ENCODE assay signal across 8 cellular contexts in the genomic region with DNA sequence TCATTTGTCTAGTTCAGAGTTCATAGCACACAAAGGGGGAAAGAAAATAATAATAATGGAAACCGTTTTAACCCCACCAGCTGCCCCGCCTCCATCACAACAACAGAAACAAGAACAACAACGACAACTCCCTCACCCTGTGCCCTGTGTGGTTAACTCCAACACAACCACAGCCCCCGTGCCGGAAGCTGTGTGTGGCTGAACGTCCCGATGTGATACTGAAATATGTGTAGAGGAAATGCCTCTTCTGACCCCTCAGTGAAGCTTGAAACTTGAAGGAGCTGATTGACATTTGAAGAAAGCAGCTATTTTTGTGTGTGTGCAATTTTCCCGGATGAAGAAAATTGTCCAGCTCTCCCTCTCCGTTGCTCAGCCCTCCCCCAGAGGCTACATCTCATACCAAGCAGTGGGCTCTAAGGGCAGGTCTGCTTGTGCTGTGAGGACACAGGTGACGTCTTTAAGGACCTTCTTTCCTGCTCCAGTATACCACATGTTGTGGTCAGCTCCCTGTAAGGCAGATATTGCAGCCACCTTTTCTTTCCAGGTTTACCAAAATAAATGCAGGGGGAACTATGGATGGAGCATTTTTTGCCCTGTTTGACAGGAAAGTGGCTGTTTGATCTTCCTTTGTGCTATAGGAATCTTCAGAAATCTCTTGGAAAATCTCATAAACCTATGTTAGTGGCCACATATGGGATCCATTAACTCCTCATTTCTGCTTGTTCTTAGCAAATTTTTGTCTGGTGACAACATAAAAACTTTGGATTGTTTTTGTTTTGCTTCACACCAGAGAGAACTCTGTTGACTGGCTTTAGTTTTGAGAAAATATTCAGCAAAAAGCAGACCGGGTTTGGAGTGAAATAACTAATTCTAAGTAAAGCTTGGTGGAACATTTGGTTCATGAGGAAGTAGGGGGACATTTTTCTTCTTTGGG.
A peak's percentile ranks its signal among the peaks of the same experiment; 100 is the strongest.
DNase-seq lines count a peak whose midpoint lies in the region; ATAC-seq and TF ChIP-seq lines count a peak whose summit lies in the region.

No MANE protein-coding gene starts in this region.

- TF ChIP-seq POLR2A in transverse colon (IDR thresholded peaks at IDR 0.05) = no peak

- no peaks in the 10 kb centered on the region for H3K9me3 ChIP-seq in OCI-LY3 (ENCODE audit: insufficient read depth, low read length)
- H3K9me3 ChIP-seq in transverse colon = no peaks in the 10 kb centered on the region

- H3K4me3 Mint-ChIP-seq in GM23338 = no peak overlapping the region
- H3K4me3 Mint-ChIP-seq in naive thymus-derived CD8-positive, alpha-beta T cell = peak overlapping the region; percentile 55 to 85 (median 76)
- H3K4me3 Mint-ChIP-seq in endothelial cell (ENCODE audit: unreplicated experiment) = no peak overlapping the region

- no peaks in the 10 kb centered on the region; the same call in 1 of the 2 replicates for H3F3A ChIP-seq in GM23338 (replicated peaks; ENCODE audit: low read depth)

- H3K9ac ChIP-seq in OCI-LY3 (ENCODE audit: low read length) = peak overlapping the region; percentile 36

- no peak for ATAC-seq in GM23338
- peak; percentile 74 to 88 for ATAC-seq in naive thymus-derived CD8-positive, alpha-beta T cell

- H3K27ac ChIP-seq in GM23338 (ENCODE audit: low read depth) = no peak overlapping the region
- H3K27ac ChIP-seq in OCI-LY3 (ENCODE audit: low read length) = no peak overlapping the region
- H3K27ac ChIP-seq in transverse colon = peak overlapping the region in 2 of 4 donors; percentile 8 to 22

- peaks cover 6% of the 10 kb centered on the region for H3K27me3 Mint-ChIP-seq in GM23338 (ENCODE audit: insufficient read depth, low read depth, poor library complexity)
- peaks cover 0 to 2% (median 0%) of the 10 kb centered on the region in 5 donors for H3K27me3 Mint-ChIP-seq in naive thymus-derived CD8-positive, alpha-beta T cell
- no peaks in the 10 kb centered on the region for H3K27me3 Mint-ChIP-seq in endothelial cell (ENCODE audit: unreplicated experiment)

- TF ChIP-seq EP300 in transverse colon (IDR thresholded peaks at IDR 0.05; ENCODE audit: low read depth) = no peak

- H3K4me1 Mint-ChIP-seq in GM23338 = peaks cover 28% of the 10 kb centered on the region
- peaks cover 27 to 54% (median 47%) of the 10 kb centered on the region in 4 donors for H3K4me1 Mint-ChIP-seq in naive thymus-derived CD8-positive, alpha-beta T cell
- H3K4me1 Mint-ChIP-seq in endothelial cell (ENCODE audit: unreplicated experiment) = peaks cover 56% of the 10 kb centered on the region

- H3K36me3 Mint-ChIP-seq in GM23338 (ENCODE audit: low read depth) (no peaks in the 10 kb centered on the region), endothelial cell (ENCODE audit: low read depth, unreplicated experiment) (no peaks in the 10 kb centered on the region)
- H3K36me3 Mint-ChIP-seq in naive thymus-derived CD8-positive, alpha-beta T cell = no peaks in the 10 kb centered on the region

- H3K27me3 ChIP-seq in GM23338 (ENCODE audit: insufficient read depth) (no peaks in the 10 kb centered on the region), OCI-LY3 (ENCODE audit: low read depth, low read length) (no peaks in the 10 kb centered on the region), transverse colon (no peaks in the 10 kb centered on the region)

- H4K20me1 ChIP-seq in GM23338 (replicated peaks; ENCODE audit: insufficient read depth) (no peaks in the 10 kb centered on the region), OCI-LY3 (ENCODE audit: insufficient read depth, low read length) (no peaks in the 10 kb centered on the region)

- H3K4me1 ChIP-seq in GM23338 (ENCODE audit: insufficient read depth) (peaks cover 14% of the 10 kb centered on the region), OCI-LY3 (ENCODE audit: low read length) (peaks cover 40% of the 10 kb centered on the region), transverse colon (peaks cover 8 to 50% (median 14%) of the 10 kb centered on the region in 4 donors)

- H3K36me3 ChIP-seq in GM23338 (ENCODE audit: insufficient read depth) = no peaks in the 10 kb centered on the region
- H3K36me3 ChIP-seq in OCI-LY3 (replicated peaks; ENCODE audit: low read depth, low read length) = no peaks in the 10 kb centered on the region
- H3K36me3 ChIP-seq in transverse colon = no peaks in the 10 kb centered on the region

- intact Hi-C loops in transverse colon (cut with DNase I; ENCODE audit: low total_unique reads) = no loop called here

- H3K9me2 ChIP-seq in GM23338 (ENCODE audit: insufficient read depth) = no peaks in the 10 kb centered on the region

- H3K4me3 ChIP-seq in GM23338 (no peak overlapping the region), OCI-LY3 (ENCODE audit: low read length) (peak overlapping the region; percentile 50), transverse colon (no peak overlapping the region)

- no peak overlapping the region; the same call in 1 of the 2 replicates for H3K27ac Mint-ChIP-seq in GM23338
- H3K27ac Mint-ChIP-seq in naive thymus-derived CD8-positive, alpha-beta T cell = peak overlapping the region in 9 of 10 donors; percentile 1 to 68 (median 27)
- no peak overlapping the region for H3K27ac Mint-ChIP-seq in endothelial cell (ENCODE audit: unreplicated experiment)

- WGBS in transverse colon (ENCODE audit: low coverage in 1 of 2), 2 donors = 54 to 60% methylated on average over 4 to 11 of the region's 11 CpGs

- H3K9me3 Mint-ChIP-seq in GM23338 (no peaks in the 10 kb centered on the region), endothelial cell (ENCODE audit: unreplicated experiment) (no peaks in the 10 kb centered on the region)
- H3K9me3 Mint-ChIP-seq in naive thymus-derived CD8-positive, alpha-beta T cell = no peaks in the 10 kb centered on the region

- H3K79me2 ChIP-seq in GM23338 (replicated peaks; ENCODE audit: insufficient read depth) (no peaks in the 10 kb centered on the region), OCI-LY3 (ENCODE audit: low read length) (no peaks in the 10 kb centered on the region)

- in situ Hi-C loops in transverse colon (cut with MboI; ENCODE audit: low pct_ligation_motif_present in 1 of 4, low pct_unique_long_range_greater_than_20kb in 1 of 4, low sequenced_read_pairs in 3 of 4) = no loop called here

- H3K4me2 ChIP-seq in GM23338 (no peak overlapping the region), OCI-LY3 (ENCODE audit: low read length) (peak overlapping the region; percentile 99)

- TF ChIP-seq CTCF in GM23338 (conservative IDR thresholded peaks at IDR 0.05; ENCODE audit: low read depth in 2 of 2) (no peak), OCI-LY3 (IDR thresholded peaks at IDR 0.05; ENCODE audit: low read depth, low read length) (no peak), transverse colon (IDR thresholded peaks at IDR 0.05) (no peak), endothelial cell (IDR thresholded peaks at IDR 0.05; ENCODE audit: unreplicated experiment) (no peak)

- DNase-seq in GM03348 (ENCODE audit: low spot score) (peak; percentile 54), GM23338 (ENCODE audit: low spot score) (no peak), transverse colon (peak; percentile 58), endothelial cell (ENCODE audit: low spot score) (no peak), COLO668 (lab: John Stamatoyannopoulos, UW; ENCODE audit: unreplicated experiment) (no peak)
- peak; percentile 36 for DNase-seq in activated gamma-delta T cell treated with anti-CD3 and anti-CD28 coated beads, Interleukin-2, amount 50 U/mL, for 16 hours (ENCODE audit: low read depth)
- DNase-seq in naive thymus-derived CD8-positive, alpha-beta T cell = peak; percentile 13 to 67 (median 48)

- POLR2A ChIA-PET in naive thymus-derived CD8-positive, alpha-beta T cell (lab: Charles Lee) = interaction anchor here (1.9 kb wide), 1 partner anchor 67 kb away, joined by 9 read pairs; no protein-coding TSS in a partner anchor

- peak overlapping the region; percentile 65 for H2AFZ ChIP-seq in GM23338
- H2AFZ ChIP-seq in OCI-LY3 (ENCODE audit: low read depth, low read length) = peak overlapping the region; percentile 96

TF ChIP-seq in GM23338, 12 proteins besides CTCF, POLR2A, EP300 and RAD21:
- no peak for TF ChIP-seq ZNF331 (CRISPR knock-in tag; IDR thresholded peaks at IDR 0.05; ENCODE audit: low read depth)
- TF ChIP-seq STAT1 (IDR thresholded peaks at IDR 0.05; ENCODE audit: unreplicated experiment) = no peak
- TF ChIP-seq ZNF114 (CRISPR knock-in tag; IDR thresholded peaks at IDR 0.05) = no peak

Comparison
In these comparisons a context has a peak if more than half of its experiments do, and no peak if none do; other contexts are left out.
1. DNase-seq: peak in GM03348 (single experiment), activated gamma-delta T cell treated with anti-CD3 and anti-CD28 coated beads, Interleukin-2, amount 50 U/mL, for 16 hours (single experiment), naive thymus-derived CD8-positive, alpha-beta T cell (10 of 10) and transverse colon (single experiment); none in GM23338 (single experiment), endothelial cell (single experiment) and COLO668 (single experiment).
2. H3K27ac Mint-ChIP-seq: peak in naive thymus-derived CD8-positive, alpha-beta T cell (9 of 10); none in GM23338 (single experiment) and endothelial cell (single experiment).
3. H3K4me3 Mint-ChIP-seq: peak in naive thymus-derived CD8-positive, alpha-beta T cell (10 of 10); none in GM23338 (single experiment) and endothelial cell (single experiment).